Comparison of ENCODE assay signal across 2 cellular contexts in genomic region chr13:109146393-109146792, GRCh38.
TF ChIP-seq lines count a peak whose summit lies in the region.

No MANE protein-coding gene starts in this region.

TF ChIP-seq in H1, 55 proteins besides CTCF, POLR2A, EP300 and RAD21:
- TF ChIP-seq MAFK (IDR thresholded peaks at IDR 0.05; ENCODE audit: low read depth, low read length) (no peak), BRCA1 (IDR thresholded peaks at IDR 0.05; ENCODE audit: low read depth, low read length) (no peak), ZNF274 (IDR thresholded peaks at IDR 0.05; ENCODE audit: borderline replicate concordance, extremely low read depth, low read length) (no peak), CHD1 (IDR thresholded peaks at IDR 0.05; ENCODE audit: low read depth, low read length) (no peak), POLR2AphosphoS5 (IDR thresholded peaks at IDR 0.05; ENCODE audit: low read depth, low read length) (no peak), ATF2 (IDR thresholded peaks at IDR 0.05; ENCODE audit: low read length) (no peak), CREB1 (IDR thresholded peaks at IDR 0.05) (no peak), HDAC2 (IDR thresholded peaks at IDR 0.05; ENCODE audit: borderline replicate concordance in 1 of 2, low read depth in 2 of 2, low read length in 2 of 2) (no peak), RNF2 (IDR thresholded peaks at IDR 0.05; ENCODE audit: borderline replicate concordance, low read depth, low read length, missing control alignments, poor library complexity, severe bottlenecking) (no peak), SIN3A (conservative IDR thresholded peaks at IDR 0.05 in 1 of 2, IDR thresholded peaks at IDR 0.05 in 1 of 2; ENCODE audit: low read depth in 1 of 2, low read length in 2 of 2) (no peak), EZH2 (IDR thresholded peaks at IDR 0.05; ENCODE audit: low read depth, low read length, severe bottlenecking) (no peak), SP4 (IDR thresholded peaks at IDR 0.05; ENCODE audit: low read length) (no peak), MAX (IDR thresholded peaks at IDR 0.05) (no peak)
TF ChIP-seq in H1: peak in this region for 0.

TF ChIP-seq in neural cell, 6 proteins besides CTCF, POLR2A, EP300 and RAD21:
- TF ChIP-seq EZH2 (IDR thresholded peaks at IDR 0.05; ENCODE audit: borderline replicate concordance, insufficient read depth, low read length, poor library complexity, severe bottlenecking) = no peak
- TF ChIP-seq REST (IDR thresholded peaks at IDR 0.05; ENCODE audit: borderline replicate concordance) = no peak
- TF ChIP-seq MXI1 (conservative IDR thresholded peaks at IDR 0.05; ENCODE audit: poor library complexity, severe bottlenecking) = no peak
- no peak for TF ChIP-seq TAF1 (IDR thresholded peaks at IDR 0.05; ENCODE audit: low read depth)
- TF ChIP-seq POLR2AphosphoS5 (IDR thresholded peaks at IDR 0.05) = no peak
- TF ChIP-seq SMC3 (conservative IDR thresholded peaks at IDR 0.05; ENCODE audit: poor library complexity) = no peak
